Comparison of ENCODE assay signal across 8 cellular contexts in the genomic region with DNA sequence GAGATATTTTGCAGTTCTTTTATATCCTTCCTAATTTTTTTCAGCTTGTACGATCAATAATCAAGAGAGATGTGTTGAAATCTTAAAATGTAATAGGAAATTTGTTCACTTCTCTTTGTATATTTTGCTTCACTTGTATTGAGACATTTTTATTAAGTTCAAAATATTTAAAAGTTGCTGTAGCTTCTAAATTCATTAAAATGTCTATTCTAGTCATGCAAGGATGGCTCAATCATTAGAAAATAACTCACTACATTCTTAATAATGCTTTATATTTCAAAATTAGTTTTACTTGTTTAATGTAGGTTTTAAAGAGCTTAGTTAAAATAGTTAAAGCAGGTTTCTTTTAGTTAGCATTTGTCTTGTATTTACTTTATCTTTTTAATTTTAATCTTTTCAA.
"Had no signal": no experiment of that assay in that cellular context is flagged by ENCODE, and none has a peak within 500 bp of the region (broad histone marks: within the 10 kb centered on the region; RNA-seq: fewer than 3 reads in every experiment).

No MANE protein-coding gene starts in this region.

- H3K27ac ChIP-seq: GM23248, KMS-11 had no signal

- H2AFZ ChIP-seq: GM23248 had no signal

- H3K4me1 ChIP-seq: HAP-1 had no signal

- FAIRE-seq: HTR-8/SVneo had no signal

- H3K9ac ChIP-seq: GM23248, KMS-11 had no signal

- H3K4me2 ChIP-seq: KMS-11 had no signal

- H3K36me3 ChIP-seq: HAP-1 had no signal

- H3K4me3 ChIP-seq: GM23248, HAP-1 had no signal

- DNase-seq: GM23248, GOT3, H7, IMR-90, KBM-7 had no signal

- H3K9me3 ChIP-seq: HAP-1 had no signal
